Comparison of ENCODE assay signal across 10 cellular contexts in genomic region chr14:100283984-100284881, GRCh38. TPM values are rescaled to one million over a fixed set of nuclear protein-coding genes. Genes with fewer than 3 reads are reported as not detected.
DNase-seq lines count a peak whose midpoint lies in the region; ATAC-seq and TF ChIP-seq lines count a peak whose summit lies in the region.
"Had no signal": no experiment of that assay in that cellular context is flagged by ENCODE, and none has a peak within 500 bp of the region (broad histone marks: within the 10 kb centered on the region; RNA-seq: fewer than 3 reads in every experiment).

No MANE protein-coding gene starts in this region.

- H3K36me3 ChIP-seq in BLaER1: peaks cover 42% of the 10 kb centered on the region
- H3K36me3 ChIP-seq in ectodermal cell (ENCODE audit: control insufficient read depth, insufficient read depth, low read length): no peaks in the 10 kb centered on the region

- H3K27me3 ChIP-seq in BLaER1 (no peaks in the 10 kb centered on the region), ectodermal cell (ENCODE audit: control insufficient read depth, insufficient read depth, low read length, poor library complexity, severe bottlenecking) (no peaks in the 10 kb centered on the region)

- H3K36me3 Mint-ChIP-seq in osteocyte (ENCODE audit: unreplicated experiment): peaks cover 7% of the 10 kb centered on the region

- peak overlapping the region; percentile 64 for H3K27ac Mint-ChIP-seq in osteocyte (ENCODE audit: unreplicated experiment)

- ATAC-seq in GM18867 (IDR thresholded peaks at IDR 0.05; ENCODE audit: unreplicated experiment): no peak

- DNase-seq in NCI-H69 (lab: John Stamatoyannopoulos, UW): peak; percentile 23
- no peak for DNase-seq in osteocyte (ENCODE audit: extremely low spot score, unreplicated experiment)
- no peak for DNase-seq in C1 segment of cervical spinal cord (lab: John Stamatoyannopoulos, UW)
- DNase-seq in stimulated activated CD4-positive, alpha-beta T cell treated with anti-CD3 and anti-CD28 coated beads, Interleukin-4, amount 100 ng/mL, for 24 hours: no peak
- no peak for DNase-seq in activated CD4-positive, CD25-positive, alpha-beta regulatory T cell treated with anti-CD3 and anti-CD28 coated beads, Interleukin-2, amount 50 U/mL, for 72 hours

- peaks cover 40% of the 10 kb centered on the region for H3K4me1 Mint-ChIP-seq in osteocyte (ENCODE audit: unreplicated experiment)

- no peaks in the 10 kb centered on the region for H3K27me3 Mint-ChIP-seq in osteocyte (ENCODE audit: unreplicated experiment)

- peak overlapping the region; percentile 51 for H3K4me3 Mint-ChIP-seq in osteocyte (ENCODE audit: unreplicated experiment)

- WGBS in ectodermal cell, 2 experiments: 82 to 84% methylated on average over 26 of the region's 26 CpGs

- H3K9me3 Mint-ChIP-seq in osteocyte (ENCODE audit: unreplicated experiment): no peaks in the 10 kb centered on the region

- H3K9me3 ChIP-seq in BLaER1: no peaks in the 10 kb centered on the region
- no peaks in the 10 kb centered on the region for H3K9me3 ChIP-seq in ectodermal cell (ENCODE audit: control insufficient read depth, low read length)

- peak overlapping the region; percentile 96 for H3K4me2 ChIP-seq in BLaER1

- peaks cover 80% of the 10 kb centered on the region for H4K20me1 ChIP-seq in BLaER1

- no peak for TF ChIP-seq CTCF in osteocyte (IDR thresholded peaks at IDR 0.05)

- no peak overlapping the region for H3K9ac ChIP-seq in BLaER1

- H3K4me3 ChIP-seq in BLaER1 (no peak overlapping the region), ectodermal cell (ENCODE audit: insufficient read depth, low read depth, low read length) (no peak overlapping the region)

- H3K27ac ChIP-seq in BLaER1 (no peak overlapping the region), ectodermal cell (ENCODE audit: insufficient read depth, low read depth, low read length, poor library complexity, severe bottlenecking) (peak overlapping the region; percentile 31)

- H3K4me1 ChIP-seq in BLaER1: peaks cover 98% of the 10 kb centered on the region
- H3K4me1 ChIP-seq in ectodermal cell (ENCODE audit: control insufficient read depth, insufficient read depth, low read length): no peaks in the 10 kb centered on the region

RNA-seq across cellular contexts. Expression of gene SLC25A29, which starts 22.0 kb away (rescaled TPM):
- polyA plus RNA-seq in ectodermal cell (2013, experiment 1 of 4): 112 TPM
- 150 TPM for polyA plus RNA-seq in ectodermal cell (2013, experiment 2 of 4)
- 101 TPM for polyA plus RNA-seq in ectodermal cell (2013, experiment 3 of 4)
- polyA plus RNA-seq in ectodermal cell (2013, experiment 4 of 4): 125 TPM
- total RNA-seq in osteocyte: 57.0 and 58.8 TPM in 2 replicates

RNA-seq across cellular contexts. Expression of gene SLC25A47, which starts 38.9 kb away (rescaled TPM):
- polyA plus RNA-seq in ectodermal cell (2013, experiment 1 of 4): not detected
- not detected for polyA plus RNA-seq in ectodermal cell (2013, experiment 2 of 4)
- polyA plus RNA-seq in ectodermal cell (2013, experiment 3 of 4): not detected
- polyA plus RNA-seq in ectodermal cell (2013, experiment 4 of 4): not detected
- total RNA-seq in osteocyte: not detected in 2 replicates
- total RNA-seq: pulmonary artery endothelial cell, RPMI7951 had no signal

RNA-seq across cellular contexts. Expression of gene YY1, which starts 45.3 kb away (rescaled TPM):
- polyA plus RNA-seq in ectodermal cell (2013, experiment 1 of 4): 103 TPM
- 102 TPM for polyA plus RNA-seq in ectodermal cell (2013, experiment 2 of 4)
- 74.3 TPM for polyA plus RNA-seq in ectodermal cell (2013, experiment 3 of 4)
- polyA plus RNA-seq in ectodermal cell (2013, experiment 4 of 4): 72.7 TPM
- 70.0 and 77.2 TPM in 2 replicates for total RNA-seq in osteocyte
